15 cellular contexts compared by ENCODE assay signal in genomic region chr4:118904418-118904817, GRCh38. TPM values are rescaled to one million over a fixed set of nuclear protein-coding genes. Genes with fewer than 3 reads are reported as not detected.
DNase-seq lines count a peak whose midpoint lies in the region; ATAC-seq and TF ChIP-seq lines count a peak whose summit lies in the region.
"Had no signal": no experiment of that assay in that cellular context is flagged by ENCODE, and none has a peak within 500 bp of the region (broad histone marks: within the 10 kb centered on the region; RNA-seq: fewer than 3 reads in every experiment).

No MANE protein-coding gene starts in this region.

- peak overlapping the region; percentile 39; the same call in 1 of the 2 replicates for H2AFZ ChIP-seq in GM23248
- H2AFZ ChIP-seq: parathyroid adenoma had no signal

- intact Hi-C loops in left ventricle myocardium superior (cut with micrococcal nuclease): no loop called here
- intact Hi-C loops in sigmoid colon (cut with DNase I): no loop called here
- intact Hi-C loops in posterior cingulate gyrus (cut with DNase I): no loop called here

- ATAC-seq in left ventricle myocardium superior: peak; percentile 35
- ATAC-seq in HG03565 (IDR thresholded peaks at IDR 0.05; ENCODE audit: unreplicated experiment): no peak
- ATAC-seq: left colon; stimulated activated memory B cell treated with anti-CD40 and anti-IgM and Interleukin-4, amounts not matched to agents 10 μg/mL and 1 μg/mL and 100 μg/mL, for 72 hours had no signal

- H3K9ac ChIP-seq in GM23248: no peak overlapping the region
- H3K9ac ChIP-seq: parathyroid adenoma had no signal

- DNase-seq in GM23248 (no peak), left ventricle myocardium superior (no peak), sigmoid colon (no peak), T-helper 1 cell (no peak), cortex of kidney (lab: John Stamatoyannopoulos, UW) (no peak), posterior cingulate gyrus (no peak)
- DNase-seq: CD4-positive, alpha-beta memory T cell; H9; KG1; left colon; NCI-H1105 treated with DMSO at 0.1 percent for 48 hours had no signal

- H3K4me2 ChIP-seq in GM23248 (ENCODE audit: unreplicated experiment): peak overlapping the region; percentile 34

- no peaks in the 10 kb centered on the region for H3F3A ChIP-seq in GM23248 (ENCODE audit: insufficient read depth)

- no peaks in the 10 kb centered on the region for H3K79me2 ChIP-seq in GM23248 (ENCODE audit: insufficient read depth)
- H3K79me2 ChIP-seq: parathyroid adenoma had no signal

- no peaks in the 10 kb centered on the region for H4K20me1 ChIP-seq in GM23248 (ENCODE audit: insufficient read depth)

- H3K27ac ChIP-seq in GM23248 (no peak overlapping the region), VCaP (peak overlapping the region; percentile 61), sigmoid colon (peak overlapping the region; percentile 63 to 90 (median 86))
- H3K27ac ChIP-seq: parathyroid adenoma had no signal

- H3K36me3 ChIP-seq in GM23248 (ENCODE audit: low read depth) (no peaks in the 10 kb centered on the region), sigmoid colon (no peaks in the 10 kb centered on the region)

- TF ChIP-seq POLR2A in sigmoid colon (IDR thresholded peaks at IDR 0.05): no peak

- TF ChIP-seq CTCF in VCaP (conservative IDR thresholded peaks at IDR 0.05) (no peak), sigmoid colon (IDR thresholded peaks at IDR 0.05) (no peak)

- no peaks in the 10 kb centered on the region for H3K27me3 ChIP-seq in GM23248 (replicated peaks; ENCODE audit: insufficient read depth)
- no peaks in the 10 kb centered on the region for H3K27me3 ChIP-seq in sigmoid colon

- H3K4me1 ChIP-seq in GM23248 (ENCODE audit: insufficient read depth) (peaks cover 19% of the 10 kb centered on the region), sigmoid colon (peaks cover 0 to 84% (median 66%) of the 10 kb centered on the region in 4 donors)
- H3K4me1 ChIP-seq: parathyroid adenoma had no signal

- no peaks in the 10 kb centered on the region for H3K9me2 ChIP-seq in GM23248 (ENCODE audit: insufficient read depth)

- H3K9me3 ChIP-seq in GM23248 (ENCODE audit: low read depth) (no peaks in the 10 kb centered on the region), sigmoid colon (no peaks in the 10 kb centered on the region)

- H3K4me3 ChIP-seq in GM23248 (no peak overlapping the region), sigmoid colon (no peak overlapping the region)

- TF ChIP-seq EP300 in sigmoid colon (IDR thresholded peaks at IDR 0.05): no peak

- in situ Hi-C loops in GM23248 (cut with MboI): no loop called here

- 16% methylated on average over 3 of the region's 3 CpGs for WGBS in GM23248 (ENCODE audit: low coverage in 1 of 2, low lambda C conversion rate in 2 of 2, missing lambda C conversion rate in 2 of 2), 2 experiments
- WGBS in sigmoid colon, 2 donors: 74 to 85% methylated on average over 3 of the region's 3 CpGs

RNA-seq across cellular contexts. Expression of gene SYNPO2, which starts 15.8 kb away (rescaled TPM):
- 4.3 and 5.0 TPM in 2 replicates for total RNA-seq in GM23248 (2014; rRNA removed; shearing (Covaris generic))
- polyA plus RNA-seq in GM23248 (2016; fragmentation: Nextera tagmentation; extraction: Ambion mirVana): 3.1 and 3.2 TPM in 2 replicates
- total RNA-seq in left ventricle myocardium superior: 188 TPM
- total RNA-seq in sigmoid colon: 1,000 to 10,000 TPM in 3 of 4 donors, 100 to 1,000 TPM in 1; 611 to 1,591 (median 1,204) TPM
- 10 to 100 TPM in 1 of 3 donors, 1 to 10 TPM in 2; 2.1 to 34.6 (median 9.0) TPM for polyA plus RNA-seq in sigmoid colon

Comparison
In these comparisons a context has a peak if more than half of its experiments do, and no peak if none do; other contexts are left out.
1. RNA of gene SYNPO2, which starts 15.8 kb away (total RNA-seq): 611 to 1,591 TPM in sigmoid colon and 188 TPM in left ventricle myocardium superior (single experiment); 4.3 to 5.0 TPM in GM23248; every median in the first group is over 10 times any median in the second.